ENCODE assay signal across 1 cellular context in genomic region chr1:92298573-92299476, GRCh38.
TF ChIP-seq lines count a peak whose summit lies in the region.

A gene with protein sequence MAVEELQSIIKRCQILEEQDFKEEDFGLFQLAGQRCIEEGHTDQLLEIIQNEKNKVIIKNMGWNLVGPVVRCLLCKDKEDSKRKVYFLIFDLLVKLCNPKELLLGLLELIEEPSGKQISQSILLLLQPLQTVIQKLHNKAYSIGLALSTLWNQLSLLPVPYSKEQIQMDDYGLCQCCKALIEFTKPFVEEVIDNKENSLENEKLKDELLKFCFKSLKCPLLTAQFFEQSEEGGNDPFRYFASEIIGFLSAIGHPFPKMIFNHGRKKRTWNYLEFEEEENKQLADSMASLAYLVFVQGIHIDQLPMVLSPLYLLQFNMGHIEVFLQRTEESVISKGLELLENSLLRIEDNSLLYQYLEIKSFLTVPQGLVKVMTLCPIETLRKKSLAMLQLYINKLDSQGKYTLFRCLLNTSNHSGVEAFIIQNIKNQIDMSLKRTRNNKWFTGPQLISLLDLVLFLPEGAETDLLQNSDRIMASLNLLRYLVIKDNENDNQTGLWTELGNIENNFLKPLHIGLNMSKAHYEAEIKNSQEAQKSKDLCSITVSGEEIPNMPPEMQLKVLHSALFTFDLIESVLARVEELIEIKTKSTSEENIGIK (minus strand): TSS chr1:92298987. CDS start chr1:92297999, 988 bp downstream.
Gene RPAP2, plus strand, starts transcription at chr1:92299059. Its CDS starts 15 bp downstream, at chr1:92299074.

TF ChIP-seq in K562, 482 proteins besides CTCF, POLR2A, EP300 and RAD21 (continued from another document and continues in another):
- TF ChIP-seq, protein P1, sequence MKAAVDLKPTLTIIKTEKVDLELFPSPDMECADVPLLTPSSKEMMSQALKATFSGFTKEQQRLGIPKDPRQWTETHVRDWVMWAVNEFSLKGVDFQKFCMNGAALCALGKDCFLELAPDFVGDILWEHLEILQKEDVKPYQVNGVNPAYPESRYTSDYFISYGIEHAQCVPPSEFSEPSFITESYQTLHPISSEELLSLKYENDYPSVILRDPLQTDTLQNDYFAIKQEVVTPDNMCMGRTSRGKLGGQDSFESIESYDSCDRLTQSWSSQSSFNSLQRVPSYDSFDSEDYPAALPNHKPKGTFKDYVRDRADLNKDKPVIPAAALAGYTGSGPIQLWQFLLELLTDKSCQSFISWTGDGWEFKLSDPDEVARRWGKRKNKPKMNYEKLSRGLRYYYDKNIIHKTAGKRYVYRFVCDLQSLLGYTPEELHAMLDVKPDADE (conservative IDR thresholded peaks at IDR 0.05; ENCODE audit: control insufficient read depth, low read depth, low read length) = 0 out of 2 replicates have a peak, but pooled peaks have one; percentile 71
- TF ChIP-seq FOXM1 (IDR thresholded peaks at IDR 0.05; ENCODE audit: low read depth) (no peak), FOXM1 (CRISPR knock-in tag; IDR thresholded peaks at IDR 0.05; ENCODE audit: low read depth) (no peak), ZBTB17 (CRISPR knock-in tag; IDR thresholded peaks at IDR 0.05) (peak; percentile 53; the same call in 1 of the 2 replicates), ETV5 (CRISPR knock-in tag; IDR thresholded peaks at IDR 0.05; ENCODE audit: low read depth) (peak; percentile 21; the same call in 1 of the 2 replicates), MLLT1 (IDR thresholded peaks at IDR 0.05) (peak in 1 of 2 experiments; percentile 24; a peak in 2 of 4 replicates), USF1 (CRISPR knock-in tag; IDR thresholded peaks at IDR 0.05) (no peak), MGA (IDR thresholded peaks at IDR 0.05) (peak; percentile 15; the same call in 1 of the 2 replicates), HDAC1 (IDR thresholded peaks at IDR 0.05) (peak in 1 of 2 experiments; percentile 89; a peak in 2 of 4 replicates), NR1H2 (CRISPR knock-in tag; IDR thresholded peaks at IDR 0.05) (no peak), KDM5B (IDR thresholded peaks at IDR 0.05; ENCODE audit: insufficient replicate concordance, low read depth, low read length) (peak; percentile 86), MCM2 (IDR thresholded peaks at IDR 0.05; ENCODE audit: low read depth) (no peak), CREB1 (IDR thresholded peaks at IDR 0.05) (peak; percentile 43; the same call in 1 of the 2 replicates), CREB1 (CRISPR knock-in tag; IDR thresholded peaks at IDR 0.05) (no peak), DLX4 (CRISPR knock-in tag; IDR thresholded peaks at IDR 0.05) (no peak)
- TF ChIP-seq, protein P2, sequence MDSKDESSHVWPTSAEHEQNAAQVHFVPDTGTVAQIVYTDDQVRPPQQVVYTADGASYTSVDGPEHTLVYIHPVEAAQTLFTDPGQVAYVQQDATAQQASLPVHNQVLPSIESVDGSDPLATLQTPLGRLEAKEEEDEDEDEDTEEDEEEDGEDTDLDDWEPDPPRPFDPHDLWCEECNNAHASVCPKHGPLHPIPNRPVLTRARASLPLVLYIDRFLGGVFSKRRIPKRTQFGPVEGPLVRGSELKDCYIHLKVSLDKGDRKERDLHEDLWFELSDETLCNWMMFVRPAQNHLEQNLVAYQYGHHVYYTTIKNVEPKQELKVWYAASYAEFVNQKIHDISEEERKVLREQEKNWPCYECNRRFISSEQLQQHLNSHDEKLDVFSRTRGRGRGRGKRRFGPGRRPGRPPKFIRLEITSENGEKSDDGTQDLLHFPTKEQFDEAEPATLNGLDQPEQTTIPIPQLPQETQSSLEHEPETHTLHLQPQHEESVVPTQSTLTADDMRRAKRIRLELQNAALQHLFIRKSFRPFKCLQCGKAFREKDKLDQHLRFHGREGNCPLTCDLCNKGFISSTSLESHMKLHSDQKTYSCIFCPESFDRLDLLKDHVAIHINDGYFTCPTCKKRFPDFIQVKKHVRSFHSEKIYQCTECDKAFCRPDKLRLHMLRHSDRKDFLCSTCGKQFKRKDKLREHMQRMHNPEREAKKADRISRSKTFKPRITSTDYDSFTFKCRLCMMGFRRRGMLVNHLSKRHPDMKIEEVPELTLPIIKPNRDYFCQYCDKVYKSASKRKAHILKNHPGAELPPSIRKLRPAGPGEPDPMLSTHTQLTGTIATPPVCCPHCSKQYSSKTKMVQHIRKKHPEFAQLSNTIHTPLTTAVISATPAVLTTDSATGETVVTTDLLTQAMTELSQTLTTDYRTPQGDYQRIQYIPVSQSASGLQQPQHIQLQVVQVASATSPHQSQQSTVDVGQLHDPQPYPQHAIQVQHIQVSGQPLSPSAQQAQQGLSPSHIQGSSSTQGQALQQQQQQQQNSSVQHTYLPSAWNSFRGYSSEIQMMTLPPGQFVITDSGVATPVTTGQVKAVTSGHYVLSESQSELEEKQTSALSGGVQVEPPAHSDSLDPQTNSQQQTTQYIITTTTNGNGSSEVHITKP (IDR thresholded peaks at IDR 0.05; ENCODE audit: partially characterized antibody) = peak; percentile 59
- TF ChIP-seq, protein P3, sequence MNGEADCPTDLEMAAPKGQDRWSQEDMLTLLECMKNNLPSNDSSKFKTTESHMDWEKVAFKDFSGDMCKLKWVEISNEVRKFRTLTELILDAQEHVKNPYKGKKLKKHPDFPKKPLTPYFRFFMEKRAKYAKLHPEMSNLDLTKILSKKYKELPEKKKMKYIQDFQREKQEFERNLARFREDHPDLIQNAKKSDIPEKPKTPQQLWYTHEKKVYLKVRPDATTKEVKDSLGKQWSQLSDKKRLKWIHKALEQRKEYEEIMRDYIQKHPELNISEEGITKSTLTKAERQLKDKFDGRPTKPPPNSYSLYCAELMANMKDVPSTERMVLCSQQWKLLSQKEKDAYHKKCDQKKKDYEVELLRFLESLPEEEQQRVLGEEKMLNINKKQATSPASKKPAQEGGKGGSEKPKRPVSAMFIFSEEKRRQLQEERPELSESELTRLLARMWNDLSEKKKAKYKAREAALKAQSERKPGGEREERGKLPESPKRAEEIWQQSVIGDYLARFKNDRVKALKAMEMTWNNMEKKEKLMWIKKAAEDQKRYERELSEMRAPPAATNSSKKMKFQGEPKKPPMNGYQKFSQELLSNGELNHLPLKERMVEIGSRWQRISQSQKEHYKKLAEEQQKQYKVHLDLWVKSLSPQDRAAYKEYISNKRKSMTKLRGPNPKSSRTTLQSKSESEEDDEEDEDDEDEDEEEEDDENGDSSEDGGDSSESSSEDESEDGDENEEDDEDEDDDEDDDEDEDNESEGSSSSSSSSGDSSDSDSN (IDR thresholded peaks at IDR 0.05; ENCODE audit: borderline replicate concordance in 1 of 2, low read depth in 2 of 2, low read length in 2 of 2) = peak; percentile 89 to 91; a peak in 3 of 4 replicates
- TF ChIP-seq, protein P4, sequence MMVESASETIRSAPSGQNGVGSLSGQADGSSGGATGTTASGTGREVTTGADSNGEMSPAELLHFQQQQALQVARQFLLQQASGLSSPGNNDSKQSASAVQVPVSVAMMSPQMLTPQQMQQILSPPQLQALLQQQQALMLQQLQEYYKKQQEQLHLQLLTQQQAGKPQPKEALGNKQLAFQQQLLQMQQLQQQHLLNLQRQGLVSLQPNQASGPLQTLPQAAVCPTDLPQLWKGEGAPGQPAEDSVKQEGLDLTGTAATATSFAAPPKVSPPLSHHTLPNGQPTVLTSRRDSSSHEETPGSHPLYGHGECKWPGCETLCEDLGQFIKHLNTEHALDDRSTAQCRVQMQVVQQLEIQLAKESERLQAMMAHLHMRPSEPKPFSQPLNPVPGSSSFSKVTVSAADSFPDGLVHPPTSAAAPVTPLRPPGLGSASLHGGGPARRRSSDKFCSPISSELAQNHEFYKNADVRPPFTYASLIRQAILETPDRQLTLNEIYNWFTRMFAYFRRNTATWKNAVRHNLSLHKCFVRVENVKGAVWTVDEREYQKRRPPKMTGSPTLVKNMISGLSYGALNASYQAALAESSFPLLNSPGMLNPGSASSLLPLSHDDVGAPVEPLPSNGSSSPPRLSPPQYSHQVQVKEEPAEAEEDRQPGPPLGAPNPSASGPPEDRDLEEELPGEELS (CRISPR knock-in tag; IDR thresholded peaks at IDR 0.05; ENCODE audit: borderline replicate concordance) = peak; percentile 30; the same call in 1 of the 2 replicates
